Comparison of ENCODE assay signal across 1 cellular context in genomic region chr5:56822961-56823360, GRCh38.
TF ChIP-seq lines count a peak whose summit lies in the region.

No MANE protein-coding gene starts in this region.

TF ChIP-seq in WTC11, 78 proteins besides CTCF, POLR2A, EP300 and RAD21 (continued from another document):
- no peak for TF ChIP-seq ZNF425 (CRISPR knock-in tag; conservative IDR thresholded peaks at IDR 0.05)
